ENCODE assay signal across 8 cellular contexts in genomic region chr6:85323435-85324040, GRCh38.
DNase-seq lines count a peak whose midpoint lies in the region; ATAC-seq and TF ChIP-seq lines count a peak whose summit lies in the region.

No MANE protein-coding gene starts in this region.

- TF ChIP-seq CTCF in neural crest cell (conservative IDR thresholded peaks at IDR 0.05): peak; percentile 94

- no peaks in the 10 kb centered on the region for H3K4me1 Mint-ChIP-seq in neural crest cell

- DNase-seq in DMS114 treated with DMSO at 0.1 percent for 48 hours (lab: John Stamatoyannopoulos, UW; ENCODE audit: unreplicated experiment): peak; percentile 10
- peak; percentile 50 for DNase-seq in HS-5 (ENCODE audit: low read depth)
- DNase-seq in NOMO-1 treated with DMSO at 0.1 percent for 48 hours (lab: John Stamatoyannopoulos, UW; ENCODE audit: unreplicated experiment): peak; percentile 61
- peak; percentile 37 for DNase-seq in activated CD8-positive, alpha-beta memory T cell treated with anti-CD3 and anti-CD28 coated beads, Interleukin-2, amount 50 U/mL, for 1 hour (ENCODE audit: extremely low read depth)
- DNase-seq in neural crest cell (ENCODE audit: low read depth, low spot score): peak; percentile 89
- DNase-seq in superior temporal gyrus (ENCODE audit: extremely low spot score): peak; percentile 91

- H3K36me3 Mint-ChIP-seq in neural crest cell (ENCODE audit: low read depth): peaks cover 2% of the 10 kb centered on the region

- peak; percentile 81 for ATAC-seq in GM21381 (IDR thresholded peaks at IDR 0.05; ENCODE audit: unreplicated experiment)
- peak; percentile 78 for ATAC-seq in esophagus mucosa

- no peak overlapping the region for H3K4me3 Mint-ChIP-seq in neural crest cell

- peaks cover 4% of the 10 kb centered on the region for H3K9me3 Mint-ChIP-seq in neural crest cell

- H3K27me3 Mint-ChIP-seq in neural crest cell (ENCODE audit: low read depth): peaks cover 21% of the 10 kb centered on the region

- H3K27ac Mint-ChIP-seq in neural crest cell (ENCODE audit: unreplicated experiment): no peak overlapping the region

Comparison
In these comparisons a context has a peak if more than half of its experiments do, and no peak if none do; other contexts are left out.
1. Peak in every context shown above with its lines: DNase-seq and ATAC-seq.
2. DNase-seq: peak in every context shown above with its lines; median percentile 91 in superior temporal gyrus; 89 in neural crest cell; 61 in NOMO-1 treated with DMSO at 0.1 percent for 48 hours; 50 in HS-5; 37 in activated CD8-positive, alpha-beta memory T cell treated with anti-CD3 and anti-CD28 coated beads, Interleukin-2, amount 50 U/mL, for 1 hour; 10 in DMS114 treated with DMSO at 0.1 percent for 48 hours.